Comparison of ENCODE assay signal across 1 cellular context in the genomic region with DNA sequence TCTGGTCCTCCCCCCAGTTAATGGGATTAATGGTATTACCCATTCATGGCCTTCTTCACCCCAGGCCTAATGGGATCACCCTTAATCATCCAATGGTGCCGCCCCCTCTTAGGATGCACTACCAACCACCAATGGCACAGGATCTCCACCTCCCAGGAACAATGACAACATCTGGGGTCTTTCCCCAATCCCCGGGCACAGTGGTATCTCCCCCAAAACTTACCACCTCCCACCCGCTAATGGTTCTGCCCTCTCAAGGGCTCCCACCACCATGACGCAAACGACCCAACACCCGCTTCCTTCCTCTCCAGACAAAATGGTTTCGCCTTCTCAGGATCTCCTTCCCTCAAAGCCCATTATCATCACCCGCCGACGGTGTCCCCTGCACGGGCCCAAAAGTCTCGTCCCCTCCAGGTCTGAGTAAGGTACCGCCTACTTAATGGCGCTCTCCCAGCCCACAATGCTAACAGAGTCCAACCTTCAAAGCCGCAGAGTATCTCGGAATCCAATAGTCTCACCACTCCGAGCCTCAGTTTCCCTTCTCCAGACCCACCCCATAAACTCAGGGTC.
TF ChIP-seq lines count a peak whose summit lies in the region.

No MANE protein-coding gene starts in this region.

TF ChIP-seq in endothelial cell of umbilical vein, 7 proteins besides CTCF, POLR2A, EP300 and RAD21:
- no peak for TF ChIP-seq EZH2 (IDR thresholded peaks at IDR 0.05; ENCODE audit: borderline replicate concordance, low read depth, low read length, severe bottlenecking)
- TF ChIP-seq JUN (IDR thresholded peaks at IDR 0.05; ENCODE audit: borderline replicate concordance, insufficient read depth, insufficient read length, low read depth): no peak
- TF ChIP-seq FOS (IDR thresholded peaks at IDR 0.05; ENCODE audit: borderline replicate concordance, insufficient read depth, low read length): no peak
- TF ChIP-seq MYC (IDR thresholded peaks at IDR 0.05; ENCODE audit: low read depth, low read length): no peak
- TF ChIP-seq POLR2AphosphoS5 (IDR thresholded peaks at IDR 0.05; ENCODE audit: insufficient read depth, low read depth, low read length): no peak
- no peak for TF ChIP-seq GATA2 (IDR thresholded peaks at IDR 0.05; ENCODE audit: insufficient read depth, insufficient read length, low read depth, low read length)
- TF ChIP-seq, protein P1, sequence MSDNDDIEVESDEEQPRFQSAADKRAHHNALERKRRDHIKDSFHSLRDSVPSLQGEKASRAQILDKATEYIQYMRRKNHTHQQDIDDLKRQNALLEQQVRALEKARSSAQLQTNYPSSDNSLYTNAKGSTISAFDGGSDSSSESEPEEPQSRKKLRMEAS (IDR thresholded peaks at IDR 0.05; ENCODE audit: insufficient read depth, insufficient read length): no peak
